ENCODE assay signal across 23 cellular contexts in the genomic region with DNA sequence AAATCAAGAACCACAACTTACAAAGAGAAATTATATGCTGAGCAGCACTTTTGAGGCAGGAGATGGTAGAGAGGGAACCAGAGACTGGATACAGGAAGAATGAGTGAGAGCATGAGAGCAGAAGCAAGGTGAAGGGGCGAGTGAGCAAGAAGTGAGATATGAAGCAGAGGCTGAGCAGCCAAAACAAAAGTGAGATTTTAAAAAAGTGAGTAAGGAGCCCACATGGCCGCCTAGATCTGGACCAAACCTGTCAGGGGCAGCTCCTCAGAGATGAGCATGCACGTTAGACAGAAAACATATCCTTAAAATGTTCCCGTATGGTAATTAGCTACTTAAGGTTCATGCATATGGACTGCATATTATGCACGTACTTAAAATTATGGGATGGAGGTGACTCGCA. TPM values are rescaled to one million over a fixed set of nuclear protein-coding genes. Genes with fewer than 3 reads are reported as not detected.
"Had no signal": no experiment of that assay in that cellular context is flagged by ENCODE, and none has a peak within 500 bp of the region (broad histone marks: within the 10 kb centered on the region; RNA-seq: fewer than 3 reads in every experiment).

No MANE protein-coding gene starts in this region.

- H3K27ac ChIP-seq: dorsolateral prefrontal cortex, gastrocnemius medialis, left lung, psoas muscle, sigmoid colon, skin epidermis, testis, tibial nerve had no signal

- ATAC-seq: gastrocnemius medialis; psoas muscle; stimulated activated naive B cell treated with anti-CD40 and anti-IgM and Interleukin-4, amounts not matched to agents 10 μg/mL and 1 μg/mL and 100 μg/mL, for 72 hours; stimulated activated naive CD8-positive, alpha-beta T cell treated with anti-CD3 and anti-CD28 coated beads, Interleukin-15, amount 100 ng/mL, for 72 hours had no signal

- H3K27me3 ChIP-seq: gastrocnemius medialis, left lung, sigmoid colon, testis, tibial nerve had no signal

- H3K36me3 ChIP-seq: gastrocnemius medialis, left lung, sigmoid colon, tibial nerve had no signal

- H3K9me3 ChIP-seq: gastrocnemius medialis, left lung, psoas muscle, sigmoid colon, testis had no signal

- H3K27ac Mint-ChIP-seq: immature natural killer cell; naive B cell; nephron; stimulated activated naive B cell treated with anti-CD40 and anti-IgM and Interleukin-4, amounts not matched to agents 10 μg/mL and 1 μg/mL and 100 μg/mL, for 72 hours; stimulated activated naive CD8-positive, alpha-beta T cell treated with anti-CD3 and anti-CD28 coated beads, Interleukin-15, amount 100 ng/mL, for 72 hours had no signal

- H3K36me3 Mint-ChIP-seq: immature natural killer cell; naive B cell; stimulated activated naive B cell treated with anti-CD40 and anti-IgM and Interleukin-4, amounts not matched to agents 10 μg/mL and 1 μg/mL and 100 μg/mL, for 72 hours had no signal

- H3K4me1 ChIP-seq: gastrocnemius medialis, left lung, psoas muscle, sigmoid colon, testis, tibial nerve had no signal

- H3K4me1 Mint-ChIP-seq: immature natural killer cell; naive B cell; nephron; stimulated activated naive B cell treated with anti-CD40 and anti-IgM and Interleukin-4, amounts not matched to agents 10 μg/mL and 1 μg/mL and 100 μg/mL, for 72 hours; stimulated activated naive CD8-positive, alpha-beta T cell treated with anti-CD3 and anti-CD28 coated beads, Interleukin-15, amount 100 ng/mL, for 72 hours had no signal

- DNase-seq: cortex of kidney; dorsolateral prefrontal cortex; effector CD8-positive, alpha-beta T cell; gastrocnemius medialis; immature natural killer cell; left lung; naive B cell; psoas muscle; retina; sigmoid colon; stimulated activated CD4-positive, alpha-beta T cell treated with anti-CD3 and anti-CD28 coated beads, Interleukin-2, amount 100 ng/mL, for 24 hours; stimulated activated CD4-positive, alpha-beta T cell treated with anti-CD3 and anti-CD28 coated beads, Interleukin-4, amount 100 ng/mL, for 4 hours; stimulated activated naive B cell treated with anti-CD40 and anti-IgM and Interleukin-4, amounts not matched to agents 10 μg/mL and 1 μg/mL and 100 μg/mL, for 72 hours; stimulated activated naive CD8-positive, alpha-beta T cell treated with anti-CD3 and anti-CD28 coated beads, Interleukin-15, amount 100 ng/mL, for 72 hours; testis had no signal

- H3K4me3 Mint-ChIP-seq: immature natural killer cell; naive B cell; nephron; stimulated activated naive B cell treated with anti-CD40 and anti-IgM and Interleukin-4, amounts not matched to agents 10 μg/mL and 1 μg/mL and 100 μg/mL, for 72 hours; stimulated activated naive CD8-positive, alpha-beta T cell treated with anti-CD3 and anti-CD28 coated beads, Interleukin-15, amount 100 ng/mL, for 72 hours had no signal

- H3K4me3 ChIP-seq: dorsolateral prefrontal cortex, gastrocnemius medialis, left lung, lung, psoas muscle, sigmoid colon, skin epidermis, tibial nerve had no signal

- H3K9me3 Mint-ChIP-seq: nephron had no signal

RNA-seq across cellular contexts. Expression of gene TMEM176A, which starts 22.4 kb away (rescaled TPM):
- total RNA-seq: fibroblast of villous mesenchyme had no signal
- polyA plus RNA-seq: keratinocyte had no signal

RNA-seq across cellular contexts. Expression of gene TMEM176B, which starts 22.8 kb away (rescaled TPM):
- polyA plus RNA-seq: keratinocyte had no signal

RNA-seq across cellular contexts. Expression of gene AOC1, which starts 29.3 kb away (rescaled TPM):
- total RNA-seq: fibroblast of lung, fibroblast of villous mesenchyme, omental fat pad, tibial nerve had no signal
- polyA plus RNA-seq: fibroblast of lung, immature natural killer cell, keratinocyte had no signal
